In the genomic region with DNA sequence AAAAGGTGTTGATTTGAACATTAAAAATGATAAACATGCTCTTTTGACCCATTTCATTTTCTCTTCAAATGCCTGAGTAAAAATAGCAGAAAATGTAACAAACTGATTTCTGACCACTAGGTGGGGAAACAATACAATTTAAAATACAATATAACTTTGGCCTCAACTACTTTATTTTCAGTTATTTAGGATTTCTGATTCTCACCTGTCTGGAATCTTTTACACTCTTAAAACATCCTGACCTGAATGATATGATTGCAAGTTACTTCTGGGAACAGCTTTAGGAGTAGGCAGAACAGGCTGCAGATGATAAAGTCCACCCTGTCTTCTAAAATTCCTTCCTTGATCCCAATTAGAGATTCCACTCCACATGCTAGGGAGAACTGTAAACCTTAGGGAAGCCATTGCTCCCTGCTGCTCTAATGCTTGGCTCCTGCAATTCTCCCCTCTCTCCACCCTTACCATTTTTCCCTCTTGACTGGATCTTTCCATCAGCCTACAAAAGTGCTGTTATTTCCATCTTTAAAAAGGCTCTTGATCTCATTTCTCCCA, we compare ENCODE assay signal across 8 cellular contexts.
DNase-seq lines count a peak whose midpoint lies in the region; ATAC-seq, FAIRE-seq and TF ChIP-seq lines count a peak whose summit lies in the region.

No MANE protein-coding gene starts in this region.

- DNase-seq in GM12865 (ENCODE audit: low read depth), result peak; percentile 5
- no peak for DNase-seq in T-helper 17 cell
- DNase-seq in fibroblast of villous mesenchyme (ENCODE audit: low read depth), result peak; percentile 32
- DNase-seq in NCI-H2081 (lab: John Stamatoyannopoulos, UW), result no peak
- no peak for DNase-seq in 8988T
- DNase-seq in retina, result no peak

- TF ChIP-seq CTCF in GM12865 (IDR thresholded peaks at IDR 0.05; ENCODE audit: insufficient read depth, low read depth, low read length, missing control alignments), result no peak
- TF ChIP-seq CTCF in fibroblast of villous mesenchyme (IDR thresholded peaks at IDR 0.05; ENCODE audit: insufficient read depth, low read depth, low read length), result peak; percentile 46

- peak; percentile 99 for FAIRE-seq in A204.1 (lab: Jason Lieb, UNC)

- no peaks in the 10 kb centered on the region for H3K27me3 Mint-ChIP-seq in T-helper 17 cell

- H3K27ac Mint-ChIP-seq in T-helper 17 cell, result peak overlapping the region; percentile 98

- no peak overlapping the region for H3K4me3 ChIP-seq in GM12865 (ENCODE audit: low read depth, low read length)
- no peak overlapping the region for H3K4me3 ChIP-seq in fibroblast of villous mesenchyme (ENCODE audit: low read depth, low read length)

- ATAC-seq in T-helper 17 cell (peak; percentile 55), GM19395 (IDR thresholded peaks at IDR 0.05; ENCODE audit: unreplicated experiment) (no peak)

- H3K4me3 Mint-ChIP-seq in T-helper 17 cell, result peak overlapping the region; percentile 39

- H3K4me1 Mint-ChIP-seq in T-helper 17 cell, result peaks cover 52% of the 10 kb centered on the region

- no peaks in the 10 kb centered on the region for H3K9me3 ChIP-seq in T-helper 17 cell (ENCODE audit: control insufficient read depth, low read length, poor library complexity, severe bottlenecking)

- peaks cover 27% of the 10 kb centered on the region for H3K36me3 Mint-ChIP-seq in T-helper 17 cell (ENCODE audit: low read depth)

Comparison
In these comparisons a context has a peak if more than half of its experiments do, and no peak if none do; other contexts are left out.
1. DNase-seq: peak in GM12865 (single experiment) and fibroblast of villous mesenchyme (single experiment); none in T-helper 17 cell (0 of 3), NCI-H2081 (0 of 2), 8988T (single experiment) and retina (single experiment).